Comparison of ENCODE assay signal across 16 cellular contexts in the genomic region with DNA sequence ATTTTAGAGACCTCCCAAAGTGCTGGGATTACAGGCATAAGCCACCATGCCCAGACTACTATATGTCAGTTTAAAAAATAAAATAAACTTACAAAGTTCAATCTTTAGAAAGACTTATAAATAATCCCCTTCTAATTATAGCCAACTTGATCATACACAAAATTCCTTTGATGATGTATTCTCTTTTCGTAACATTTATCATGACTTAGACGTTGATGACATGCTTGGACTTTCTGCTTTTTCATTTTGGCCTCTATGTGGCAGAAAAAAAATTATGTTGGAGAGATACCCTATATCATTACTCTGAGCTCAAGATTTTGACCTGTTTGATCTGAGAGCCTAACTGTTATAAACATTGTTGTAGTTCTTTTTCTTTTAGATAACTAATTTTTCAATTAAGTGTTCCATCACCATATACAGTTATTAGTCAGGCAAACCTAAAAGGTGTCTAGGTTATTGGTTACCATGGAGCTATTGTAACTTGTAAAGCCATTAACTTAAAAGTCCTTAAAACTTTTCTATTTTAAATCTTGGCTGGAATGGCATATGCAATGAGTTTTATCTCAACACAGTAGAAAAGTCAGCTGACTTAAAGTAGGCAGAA. TPM values are rescaled to one million over a fixed set of nuclear protein-coding genes. Genes with fewer than 3 reads are reported as not detected.
DNase-seq lines count a peak whose midpoint lies in the region; ATAC-seq, FAIRE-seq and TF ChIP-seq lines count a peak whose summit lies in the region.
"Had no signal": no experiment of that assay in that cellular context is flagged by ENCODE, and none has a peak within 500 bp of the region (broad histone marks: within the 10 kb centered on the region; RNA-seq: fewer than 3 reads in every experiment).

No MANE protein-coding gene starts in this region.

- H3F3A ChIP-seq in PC-9 (ENCODE audit: insufficient read depth, low read depth): no peaks in the 10 kb centered on the region
- H3F3A ChIP-seq in smooth muscle cell (ENCODE audit: low read depth): no peaks in the 10 kb centered on the region

- H3K9me3 ChIP-seq in GM12878 (replicated peaks; ENCODE audit: control insufficient read depth, insufficient read depth, low read length) (no peaks in the 10 kb centered on the region), PC-9 (ENCODE audit: insufficient read depth, low read depth) (no peaks in the 10 kb centered on the region; the same call in 1 of the 2 replicates), smooth muscle cell (replicated peaks; ENCODE audit: low read depth) (peaks cover 4% of the 10 kb centered on the region)

- TF ChIP-seq POLR2A in H54 (IDR thresholded peaks at IDR 0.05; ENCODE audit: low read depth, low read length) (no peak), GM12878 (IDR thresholded peaks at IDR 0.05; ENCODE audit: low read depth, low read length) (no peak), erythroblast (IDR thresholded peaks at IDR 0.05; ENCODE audit: low read length) (no peak)

- H3K36me3 ChIP-seq in GM12878 (ENCODE audit: control insufficient read depth in 2 of 2, insufficient read depth in 2 of 2, low read length in 1 of 2): no peaks in the 10 kb centered on the region
- H3K36me3 ChIP-seq in mesendoderm (ENCODE audit: control insufficient read depth, insufficient read depth, low read length): no peaks in the 10 kb centered on the region
- H3K36me3 ChIP-seq in PC-9 (ENCODE audit: low read depth): no peaks in the 10 kb centered on the region
- H3K36me3 ChIP-seq in smooth muscle cell (ENCODE audit: low read depth): no peaks in the 10 kb centered on the region

- H3K27ac ChIP-seq in C4-2B: peak overlapping the region; percentile 57; the same call in 1 of the 2 replicates
- H3K27ac ChIP-seq in GM12878 (ENCODE audit: control insufficient read depth, insufficient read depth): no peak overlapping the region
- no peak overlapping the region for H3K27ac ChIP-seq in mesendoderm (ENCODE audit: low read depth, low read length)
- no peak overlapping the region for H3K27ac ChIP-seq in PC-9
- no peak overlapping the region for H3K27ac ChIP-seq in smooth muscle cell (ENCODE audit: low read depth)

- H3K79me2 ChIP-seq in GM12878 (ENCODE audit: control insufficient read depth, insufficient read depth, low read length) (no peaks in the 10 kb centered on the region), mesendoderm (ENCODE audit: control insufficient read depth, insufficient read depth, low read length) (no peaks in the 10 kb centered on the region), PC-9 (ENCODE audit: low read depth) (no peaks in the 10 kb centered on the region), smooth muscle cell (ENCODE audit: low read depth) (no peaks in the 10 kb centered on the region)

- no peak overlapping the region for H3K23ac ChIP-seq in mesendoderm (ENCODE audit: low read length)

- intact Hi-C loops in GM12878 (cut with micrococcal nuclease; ENCODE audit: unreplicated experiment): no loop called here
- intact Hi-C loops in PC-9 (cut with micrococcal nuclease; ENCODE audit: unreplicated experiment): no loop called here

- H3K79me1 ChIP-seq in mesendoderm (ENCODE audit: low read length): no peaks in the 10 kb centered on the region

- H3K4me2 ChIP-seq in GM12878 (ENCODE audit: control insufficient read depth, insufficient read depth) (no peak overlapping the region), mesendoderm (ENCODE audit: low read length) (no peak overlapping the region), PC-9 (no peak overlapping the region), smooth muscle cell (no peak overlapping the region)

- CTCF ChIA-PET in GM12878 (lab: Yijun Ruan, JAX): no interaction called here
- CTCF ChIA-PET in PC-9 (lab: Charles Lee): no interaction called here

- H4K8ac ChIP-seq in mesendoderm (ENCODE audit: low read depth, low read length): no peak overlapping the region

- no peak overlapping the region for H2BK15ac ChIP-seq in mesendoderm (replicated peaks; ENCODE audit: low read depth)

- BruUV-seq in GM12878 (replicated peaks; lab: Mats Ljungman, UMichigan): no TSS peak
- BruUV-seq in PC-9 (replicated peaks; lab: Mats Ljungman, UMichigan): no TSS peak

- FAIRE-seq in H54 (lab: Jason Lieb, UNC) (peak; percentile 15), GM12878 (lab: Jason Lieb, UNC) (peak; percentile 31)
- FAIRE-seq: A204.1, GM12892, GM18507, HepG2 had no signal

- no peaks in the 10 kb centered on the region for H3K4me1 ChIP-seq in GM12878 (ENCODE audit: control insufficient read depth, insufficient read depth, low read length)
- H3K4me1 ChIP-seq in mesendoderm (ENCODE audit: control insufficient read depth, low read depth, low read length): no peaks in the 10 kb centered on the region
- H3K4me1 ChIP-seq in PC-9 (replicated peaks; ENCODE audit: insufficient read depth): no peaks in the 10 kb centered on the region
- no peaks in the 10 kb centered on the region for H3K4me1 ChIP-seq in smooth muscle cell (ENCODE audit: low read depth)

- H4K20me1 ChIP-seq in GM12878 (ENCODE audit: control insufficient read depth, insufficient read depth) (no peaks in the 10 kb centered on the region), PC-9 (ENCODE audit: insufficient read depth) (no peaks in the 10 kb centered on the region), smooth muscle cell (ENCODE audit: low read depth) (no peaks in the 10 kb centered on the region)

- no peak for TF ChIP-seq CTCF in C4-2B (conservative IDR thresholded peaks at IDR 0.05)
- no peak for TF ChIP-seq CTCF in GM12878 (IDR thresholded peaks at IDR 0.05 in 2 of 3, conservative IDR thresholded peaks at IDR 0.05 in 1 of 3; ENCODE audit: control insufficient read depth in 2 of 3, extremely low read depth in 1 of 3, insufficient read depth in 1 of 3, low read depth in 3 of 3, low read length in 3 of 3)
- no peak for TF ChIP-seq CTCF in PC-9 (conservative IDR thresholded peaks at IDR 0.05)
- TF ChIP-seq CTCF in smooth muscle cell (IDR thresholded peaks at IDR 0.05; ENCODE audit: borderline replicate concordance, insufficient read depth, poor library complexity, severe bottlenecking): no peak

- DNase-seq in H54 (ENCODE audit: insufficient read length, low spot score) (no peak), GM12878 (ENCODE audit: low read depth, low spot score) (no peak), mesendoderm (peak; percentile 32), PC-9 (no peak), smooth muscle cell (lab: John Stamatoyannopoulos, UW; ENCODE audit: unreplicated experiment) (no peak), erythroblast (lab: John Stamatoyannopoulos, UW) (no peak)
- DNase-seq: AML-193; CD4-positive, alpha-beta memory T cell; GOT3; H9; KG1 had no signal

- H3K4ac ChIP-seq in mesendoderm (ENCODE audit: low read depth, low read length): no peak overlapping the region

- no peak overlapping the region for H2BK5ac ChIP-seq in mesendoderm (ENCODE audit: low read length)

- H4K5ac ChIP-seq in mesendoderm (ENCODE audit: low read length): no peak overlapping the region

- RAD21 ChIA-PET in GM12878 (lab: Charles Lee; ENCODE audit: unreplicated experiment): no interaction called here

- TF ChIP-seq EP300 in GM12878 (IDR thresholded peaks at IDR 0.05; ENCODE audit: borderline replicate concordance in 1 of 2, control insufficient read depth in 1 of 2, low read depth in 2 of 2, low read length in 2 of 2): no peak

- H3K18ac ChIP-seq in mesendoderm (ENCODE audit: low read length): no peak overlapping the region

- H2AK5ac ChIP-seq in mesendoderm (ENCODE audit: low read length): no peak overlapping the region

- H3K27me3 ChIP-seq in GM12878 (replicated peaks in 1 of 2; ENCODE audit: control insufficient read depth in 2 of 2, insufficient read depth in 2 of 2, low read length in 1 of 2) (no peaks in the 10 kb centered on the region), mesendoderm (ENCODE audit: insufficient read depth, low read length, poor library complexity) (no peaks in the 10 kb centered on the region), PC-9 (ENCODE audit: insufficient read depth, low read depth) (no peaks in the 10 kb centered on the region), smooth muscle cell (ENCODE audit: low read depth) (no peaks in the 10 kb centered on the region)

- TF ChIP-seq RAD21 in GM12878 (IDR thresholded peaks at IDR 0.05; ENCODE audit: insufficient read depth, low read depth, low read length): no peak

- H3K9me2 ChIP-seq in PC-9 (ENCODE audit: insufficient read depth): no peaks in the 10 kb centered on the region

- 96% methylated on average over 2 of the region's 2 CpGs for WGBS in GM12878 (ENCODE audit: insufficient coverage, insufficient replicate concordance, low lambda C conversion rate, missing lambda C conversion rate)
- WGBS in mesendoderm (ENCODE audit: extremely low coverage, insufficient coverage, low lambda C conversion rate): no CpG with 5 or more reads among the region's 2 CpGs
- WGBS in smooth muscle cell (ENCODE audit: low lambda C conversion rate): 85% methylated on average over 2 of the region's 2 CpGs

- POLR2A ChIA-PET in GM12878 (lab: Charles Lee): no interaction called here
- POLR2A ChIA-PET in PC-9 (lab: Charles Lee; ENCODE audit: unreplicated experiment): no interaction called here

- no peak overlapping the region for H2BK120ac ChIP-seq in mesendoderm (ENCODE audit: low read depth, low read length)

- no peak overlapping the region for H3K4me3 ChIP-seq in GM12878
- H3K4me3 ChIP-seq in mesendoderm (ENCODE audit: low read length): no peak overlapping the region
- H3K4me3 ChIP-seq in PC-9: no peak overlapping the region
- H3K4me3 ChIP-seq in smooth muscle cell: no peak overlapping the region

- SMC1A ChIA-PET in GM12878 (lab: Charles Lee; ENCODE audit: uncharacterized antibody, unreplicated experiment): interaction anchor here (1.1 kb wide), 1 partner anchor 33 kb away, joined by 3 read pairs; no protein-coding TSS in a partner anchor

- in situ Hi-C loops in GM12878 (cut with MboI): no loop called here

- no peak for ATAC-seq in GM12878
- ATAC-seq: HepG2 had no signal

- no peak overlapping the region for H3K9ac ChIP-seq in GM12878 (ENCODE audit: control insufficient read depth, insufficient read depth, low read length)
- H3K9ac ChIP-seq in mesendoderm (ENCODE audit: low read length): no peak overlapping the region
- no peak overlapping the region for H3K9ac ChIP-seq in smooth muscle cell (ENCODE audit: low read depth)

- no peak overlapping the region for H3K56ac ChIP-seq in mesendoderm (ENCODE audit: low read length)

- H2AFZ ChIP-seq in GM12878 (ENCODE audit: control insufficient read depth, low read depth, low read length) (no peak overlapping the region), PC-9 (no peak overlapping the region), smooth muscle cell (ENCODE audit: low read depth) (no peak overlapping the region)

RNA-seq across cellular contexts. Expression of gene UBP1, which starts 40.9 kb away (rescaled TPM):
- 186 and 190 TPM in 2 replicates for total RNA-seq in GM12878 (2013; cell fraction: nucleolus; rRNA removed)
- total RNA-seq in GM12878 (2014; rRNA removed) (55.7 and 60.4 TPM in 2 replicates), GM12878 (2014; rRNA removed; fragmentation: Illumina TruSeq; extraction: Trizol) (44.3 and 49.0 TPM in 2 replicates), GM12878 (2021) (58.5 and 69.1 TPM in 2 replicates), PC-9 (2021) (47.9 and 50.4 TPM in 2 replicates), smooth muscle cell (50.9 and 69.6 TPM in 2 replicates)
- 30.4 TPM for polyA plus RNA-seq in GM12878 (2011; ENCODE audit: low read depth)
- polyA plus RNA-seq in GM12878 (2011; rRNA removed) (89.3 and 98.6 TPM in 2 replicates), GM12878 (2014; fragmentation: Illumina TruSeq; extraction: Trizol) (93.6 and 110 TPM in 2 replicates), GM12878 (2014; fragmentation: Nextera tagmentation; extraction: Ambion mirVana) (10 to 100 TPM in 1 of 2 experiments, 1 to 10 TPM in 1; 9.8 to 14.4 TPM), GM12878 (2014; rRNA removed) (77.9 and 80.1 TPM in 2 replicates), GM12878 (2016; fragmentation: Nextera tagmentation; extraction: Ambion mirVana) (10 to 100 TPM in 1 of 2 experiments, 1 to 10 TPM in 1; 9.3 to 15.0 TPM), smooth muscle cell (18.4 and 22.1 TPM in 2 replicates)
- 50.6 and 51.8 TPM in 2 replicates for polyA plus RNA-seq in GM12878 (2011; cell fraction: cytosol; rRNA removed)
- 218 and 240 TPM in 2 replicates for polyA plus RNA-seq in GM12878 (2011; cell fraction: nucleus; rRNA removed)
- 41.9 and 43.7 TPM in 2 replicates for polyA plus RNA-seq in GM12878 (2012)
- polyA minus RNA-seq in GM12878 (2011; rRNA and poly(A)+ RNA removed): 58.3 and 102 TPM in 2 replicates
- 18.8 and 30.7 TPM in 2 replicates for polyA minus RNA-seq in GM12878 (2011; cell fraction: cytosol; rRNA and poly(A)+ RNA removed)
- polyA minus RNA-seq in GM12878 (2011; cell fraction: nucleus; rRNA and poly(A)+ RNA removed): 62.7 and 83.5 TPM in 2 replicates
- polyA plus RNA-seq in mesendoderm (2013, experiment 1 of 2): 63.1 TPM
- polyA plus RNA-seq in mesendoderm (2013, experiment 2 of 2): 69.1 TPM
